ENCODE assay signal across 23 cellular contexts in the genomic region with DNA sequence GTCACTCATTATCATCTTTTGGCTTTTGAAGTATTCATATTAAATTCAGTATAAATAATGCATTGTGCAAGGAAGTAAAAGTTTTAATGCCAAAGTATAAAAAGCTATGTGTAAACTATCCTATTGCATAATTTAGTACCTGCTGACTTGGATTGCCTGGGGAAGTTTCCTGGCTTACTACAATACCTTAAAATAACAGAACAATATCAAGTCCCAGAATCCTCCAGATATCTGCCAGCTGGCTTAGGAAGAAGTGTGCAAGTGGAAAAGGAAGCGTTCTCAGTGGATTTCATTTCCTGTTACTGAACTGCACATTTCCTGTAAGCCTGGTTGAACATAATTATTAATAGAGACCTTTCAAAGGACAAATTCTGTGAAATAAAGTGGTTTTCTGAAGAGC.
DNase-seq lines count a peak whose midpoint lies in the region; ATAC-seq, FAIRE-seq and TF ChIP-seq lines count a peak whose summit lies in the region.
"Had no signal": no experiment of that assay in that cellular context is flagged by ENCODE, and none has a peak within 500 bp of the region (broad histone marks: within the 10 kb centered on the region; RNA-seq: fewer than 3 reads in every experiment).

No MANE protein-coding gene starts in this region.

- TF ChIP-seq POLR2A in GM12892 (IDR thresholded peaks at IDR 0.05; ENCODE audit: low read depth, low read length) (no peak), adrenal gland (IDR thresholded peaks at IDR 0.05) (no peak)

- peaks cover 0 to 28% (median 14%) of the 10 kb centered on the region in 9 donors for H3K4me1 ChIP-seq in heart right ventricle
- H3K4me1 ChIP-seq in psoas muscle, result no peaks in the 10 kb centered on the region
- H3K4me1 ChIP-seq in adrenal gland (replicated peaks in 1 of 2), result no peaks in the 10 kb centered on the region
- H3K4me1 ChIP-seq in aorta (ENCODE audit: control insufficient read depth in 1 of 2, insufficient read depth in 2 of 2, low read length in 2 of 2), result no peaks in the 10 kb centered on the region

- H3K27me3 ChIP-seq in bronchial epithelial cell (ENCODE audit: control insufficient read depth, insufficient read depth, low read length), result peaks cover 5% of the 10 kb centered on the region
- no peaks in the 10 kb centered on the region for H3K27me3 ChIP-seq in heart right ventricle
- H3K27me3 ChIP-seq in psoas muscle (ENCODE audit: insufficient read depth in 3 of 3, low read length in 2 of 3), result no peaks in the 10 kb centered on the region
- no peaks in the 10 kb centered on the region for H3K27me3 ChIP-seq in adrenal gland
- no peaks in the 10 kb centered on the region for H3K27me3 ChIP-seq in aorta (ENCODE audit: control insufficient read depth in 1 of 2, insufficient read depth in 2 of 2, low read length in 1 of 2)
- H3K27me3 ChIP-seq: tibial nerve had no signal

- WGBS in heart right ventricle, 2 donors, result 9 to 10% methylated on average over 1 of the region's 1 CpG
- 2 to 9% (median 3%) methylated on average over 1 of the region's 1 CpG for WGBS in psoas muscle, 3 donors
- 36 to 57% (median 45%) methylated on average over 1 of the region's 1 CpG for WGBS in adrenal gland, 4 donors
- 48 to 57% methylated on average over 1 of the region's 1 CpG for WGBS in aorta, 2 donors

- in situ Hi-C loops in KBM-7 (cut with MboI; ENCODE audit: low pct_unique_long_range_greater_than_20kb, low sequenced_read_pairs), result no loop called here

- intact Hi-C loops in heart right ventricle (cut with DNase I), result loop anchor here in 2 of 10 donors (10.0 kb wide), 2 partner anchors 46 to 56 kb away; no protein-coding TSS in a partner anchor
- intact Hi-C loops in psoas muscle (cut with DNase I), result no loop called here
- intact Hi-C loops in adrenal gland (cut with DNase I), result no loop called here
- intact Hi-C loops in aorta (cut with DNase I), result no loop called here

- no peaks in the 10 kb centered on the region for H3K9me3 ChIP-seq in heart right ventricle
- H3K9me3 ChIP-seq in psoas muscle, result no peaks in the 10 kb centered on the region
- H3K9me3 ChIP-seq in adrenal gland (replicated peaks in 1 of 3), result no peaks in the 10 kb centered on the region
- no peaks in the 10 kb centered on the region for H3K9me3 ChIP-seq in aorta (ENCODE audit: control insufficient read depth, low read length)
- H3K9me3 ChIP-seq: tibial nerve had no signal

- FAIRE-seq in GM12892 (lab: Jason Lieb, UNC), result peak; percentile 27
- no peak for FAIRE-seq in bronchial epithelial cell (lab: Jason Lieb, UNC)
- FAIRE-seq: D721Med, frontal cortex, keratinocyte had no signal

- H3K27ac ChIP-seq in heart right ventricle, result peak overlapping the region in 6 of 10 donors; percentile 7 to 63 (median 34)
- peak overlapping the region; percentile 37 for H3K27ac ChIP-seq in psoas muscle
- no peak overlapping the region for H3K27ac ChIP-seq in adrenal gland
- no peak overlapping the region for H3K27ac ChIP-seq in aorta (ENCODE audit: low read depth in 1 of 2, low read length in 2 of 2)
- H3K27ac ChIP-seq: WERI-Rb-1 had no signal

- DNase-seq in GM12892 (ENCODE audit: insufficient read length), result no peak
- DNase-seq in bronchial epithelial cell (ENCODE audit: low read depth), result peak; percentile 36
- peak in 1 of 2 donors; percentile 14 for DNase-seq in heart right ventricle
- no peak for DNase-seq in psoas muscle
- no peak for DNase-seq in KBM-7
- no peak for DNase-seq in adrenal gland
- no peak for DNase-seq in stimulated activated naive CD8-positive, alpha-beta T cell treated with anti-CD3 and anti-CD28 coated beads, Interleukin-15, Interleukin-2, amounts not matched to agents 100 U/mL and 50 U/mL, for 24 hours
- DNase-seq in aorta, result no peak
- DNase-seq: activated CD4-positive, alpha-beta T cell treated with anti-CD3 and anti-CD28 coated beads, Interleukin-2, amount 10 ng/mL, durations not matched to agents 7 days and 5 days; activated naive CD4-positive, alpha-beta T cell treated with anti-CD3 and anti-CD28 coated beads, Interleukin-2, amount 50 U/mL, for 16 hours; cerebellar nuclear complex; effector CD4-positive, alpha-beta T cell; EL; NCI-H1105; NCI-H1930; NCI-H2227 treated with DMSO at 0.1 percent for 48 hours; NCI-H748 treated with DMSO at 0.1 percent for 48 hours; RPMI8226; WERI-Rb-1 had no signal

- H3K4me3 ChIP-seq in bronchial epithelial cell (ENCODE audit: low read depth, low read length) (no peak overlapping the region), heart right ventricle (peak overlapping the region in 1 of 10 donors; percentile 13), psoas muscle (no peak overlapping the region), adrenal gland (peak overlapping the region in 1 of 4 donors; percentile 6), aorta (ENCODE audit: low read length in 2 of 2) (no peak overlapping the region)
- H3K4me3 ChIP-seq: tibial nerve had no signal

- H3K36me3 ChIP-seq in bronchial epithelial cell (ENCODE audit: control insufficient read depth, insufficient read depth, low read length) (no peaks in the 10 kb centered on the region), heart right ventricle (peaks cover 0 to 31% (median 0%) of the 10 kb centered on the region in 9 donors), psoas muscle (ENCODE audit: insufficient read depth in 1 of 2, low read depth in 1 of 2) (no peaks in the 10 kb centered on the region), adrenal gland (replicated peaks in 1 of 2) (no peaks in the 10 kb centered on the region), aorta (ENCODE audit: control insufficient read depth in 1 of 2, insufficient read depth in 2 of 2, low read length in 1 of 2) (peaks cover 0 to 1% of the 10 kb centered on the region in 2 donors)
- H3K36me3 ChIP-seq: tibial nerve, WERI-Rb-1 had no signal

- peak; percentile 53 to 93 (median 84) for ATAC-seq in heart right ventricle
- peak in 3 of 4 donors; percentile 61 to 85 (median 84) for ATAC-seq in psoas muscle
- ATAC-seq in stimulated activated naive CD8-positive, alpha-beta T cell treated with anti-CD3 and anti-CD28 coated beads, Interleukin-15, Interleukin-2, amounts not matched to agents 100 U/mL and 50 U/mL, for 24 hours, result no peak
- no peak for ATAC-seq in aorta (ENCODE audit: low FRiP score)

- TF ChIP-seq CTCF in bronchial epithelial cell (IDR thresholded peaks at IDR 0.05; ENCODE audit: insufficient read depth, low read length, severe bottlenecking), result no peak
- TF ChIP-seq CTCF in heart right ventricle (IDR thresholded peaks at IDR 0.05), result no peak
- TF ChIP-seq CTCF in psoas muscle (IDR thresholded peaks at IDR 0.05), result no peak
- TF ChIP-seq CTCF in adrenal gland (IDR thresholded peaks at IDR 0.05), result no peak

Comparison
In these comparisons a context has a peak if more than half of its experiments do, and no peak if none do; other contexts are left out.
1. ATAC-seq: peak in heart right ventricle (8 of 8) and psoas muscle (3 of 4); none in stimulated activated naive CD8-positive, alpha-beta T cell treated with anti-CD3 and anti-CD28 coated beads, Interleukin-15, Interleukin-2, amounts not matched to agents 100 U/mL and 50 U/mL, for 24 hours (single experiment) and aorta (single experiment).
2. H3K27ac ChIP-seq: peak in heart right ventricle (6 of 10) and psoas muscle (single experiment); none in adrenal gland (0 of 5) and aorta (0 of 2).